23 cellular contexts compared by ENCODE assay signal in the genomic region with DNA sequence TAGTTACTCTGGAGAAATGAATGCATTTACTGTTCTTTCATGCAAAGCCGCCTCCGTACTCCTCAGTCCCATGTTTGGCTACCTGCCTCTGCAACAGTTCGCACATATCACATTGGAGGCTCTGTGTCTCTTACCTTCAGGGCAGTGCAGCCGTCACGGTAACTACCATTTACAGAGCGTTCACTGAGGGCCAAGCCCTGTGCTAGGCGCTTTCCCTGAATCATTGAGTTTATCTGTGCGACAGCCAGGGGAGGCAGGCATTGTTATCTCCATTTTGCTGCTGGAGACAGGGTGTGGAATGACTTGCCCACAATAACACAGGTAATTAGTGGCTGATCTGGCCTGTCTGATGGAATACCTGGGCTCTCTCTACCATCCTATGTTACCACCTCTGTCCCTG.
"Had no signal": no experiment of that assay in that cellular context is flagged by ENCODE, and none has a peak within 500 bp of the region (broad histone marks: within the 10 kb centered on the region; RNA-seq: fewer than 3 reads in every experiment).

No MANE protein-coding gene starts in this region.

- H3K27ac ChIP-seq: RWPE1 had no signal

- FAIRE-seq: HepG2 had no signal

- ATAC-seq: HepG2, Panc1, T-cell had no signal

- H3K9ac ChIP-seq: SK-N-SH had no signal

- H3K4me2 ChIP-seq: SK-N-SH had no signal

- H3K4me3 ChIP-seq: MG63 had no signal

- DNase-seq: IMR-90, Karpas-422, KG1, MG63, NCI-H1092, NCI-H1105 treated with DMSO at 0.1 percent for 48 hours, NCI-H1417 treated with DMSO at 0.1 percent for 48 hours, NCI-H187, NCI-H2029, NCI-H2081 treated with DMSO at 0.1 percent for 48 hours, NCI-H2171, NCI-H226, NCI-H446, NCI-H510A, NCI-H69, NCI-H774, SHP77, SK-N-SH, SW 1271, T-cell had no signal

- H3K27me3 ChIP-seq: MG63 had no signal

- H3K9me3 ChIP-seq: MG63, SK-N-SH had no signal
